Comparison of ENCODE assay signal across 19 cellular contexts in genomic region chr7:89607797-89608196, GRCh38.
DNase-seq lines count a peak whose midpoint lies in the region; ATAC-seq and TF ChIP-seq lines count a peak whose summit lies in the region.
"Had no signal": no experiment of that assay in that cellular context is flagged by ENCODE, and none has a peak within 500 bp of the region (broad histone marks: within the 10 kb centered on the region; RNA-seq: fewer than 3 reads in every experiment).

No MANE protein-coding gene starts in this region.

- H3K27me3 ChIP-seq in neural progenitor cell, result no peaks in the 10 kb centered on the region
- H3K27me3 ChIP-seq: breast epithelium, heart right ventricle, Peyer's patch, stomach had no signal

- CTCF ChIA-PET in activated CD4-positive, alpha-beta memory T cell treated with anti-CD3 and anti-CD28 coated beads, Interleukin-2, amount 10 ng/mL, durations not matched to agents 7 days and 5 days (lab: Charles Lee), result interaction anchor here (1.0 kb wide), 1 partner anchor 11 kb away, joined by 3 read pairs; no protein-coding TSS in a partner anchor

- H3K4me1 Mint-ChIP-seq in activated CD4-positive, alpha-beta T cell treated with anti-CD3 and anti-CD28 coated beads, Interleukin-2, amount 10 ng/mL, durations not matched to agents 24 days and 14 days, result peaks cover 51% of the 10 kb centered on the region
- peaks cover 27% of the 10 kb centered on the region for H3K4me1 Mint-ChIP-seq in activated CD4-positive, alpha-beta memory T cell treated with anti-CD3 and anti-CD28 coated beads, Interleukin-2, amount 10 ng/mL, durations not matched to agents 7 days and 5 days
- peaks cover 7% of the 10 kb centered on the region for H3K4me1 Mint-ChIP-seq in neural progenitor cell

- no peak overlapping the region for H3K4me2 ChIP-seq in neural progenitor cell

- H3K27ac Mint-ChIP-seq in activated CD4-positive, alpha-beta T cell treated with anti-CD3 and anti-CD28 coated beads, Interleukin-2, amount 10 ng/mL, durations not matched to agents 24 days and 14 days, result peak overlapping the region; percentile 93
- H3K27ac Mint-ChIP-seq in activated CD4-positive, alpha-beta memory T cell treated with anti-CD3 and anti-CD28 coated beads, Interleukin-2, amount 10 ng/mL, durations not matched to agents 7 days and 5 days, result peak overlapping the region; percentile 62
- peak overlapping the region; percentile 24 for H3K27ac Mint-ChIP-seq in neural progenitor cell

- H3K36me3 Mint-ChIP-seq in activated CD4-positive, alpha-beta T cell treated with anti-CD3 and anti-CD28 coated beads, Interleukin-2, amount 10 ng/mL, durations not matched to agents 24 days and 14 days (ENCODE audit: low read depth), result peaks cover 13% of the 10 kb centered on the region
- H3K36me3 Mint-ChIP-seq in activated CD4-positive, alpha-beta memory T cell treated with anti-CD3 and anti-CD28 coated beads, Interleukin-2, amount 10 ng/mL, durations not matched to agents 7 days and 5 days (ENCODE audit: low read depth), result no peaks in the 10 kb centered on the region
- no peaks in the 10 kb centered on the region for H3K36me3 Mint-ChIP-seq in neural progenitor cell

- peak overlapping the region; percentile 48 for H3K4me3 Mint-ChIP-seq in activated CD4-positive, alpha-beta T cell treated with anti-CD3 and anti-CD28 coated beads, Interleukin-2, amount 10 ng/mL, durations not matched to agents 24 days and 14 days
- H3K4me3 Mint-ChIP-seq in activated CD4-positive, alpha-beta memory T cell treated with anti-CD3 and anti-CD28 coated beads, Interleukin-2, amount 10 ng/mL, durations not matched to agents 7 days and 5 days, result no peak overlapping the region
- H3K4me3 Mint-ChIP-seq in neural progenitor cell, result no peak overlapping the region

- H3K36me3 ChIP-seq in neural progenitor cell, result no peaks in the 10 kb centered on the region
- H3K36me3 ChIP-seq: breast epithelium, heart right ventricle, Peyer's patch, stomach had no signal

- H2AFZ ChIP-seq in neural progenitor cell (replicated peaks), result no peak overlapping the region

- no peak for ATAC-seq in HG02885 (IDR thresholded peaks at IDR 0.05; ENCODE audit: poor library complexity, unreplicated experiment)
- ATAC-seq: activated CD4-positive, CD25-positive, alpha-beta regulatory T cell treated with anti-CD3 and anti-CD28 coated beads, Interleukin-2, amount 50 U/mL, for 24 hours; heart right ventricle had no signal

- H3K27ac ChIP-seq in neural progenitor cell, result no peak overlapping the region
- H3K27ac ChIP-seq: breast epithelium, heart right ventricle, Peyer's patch, stomach had no signal

- H4K20me1 ChIP-seq in neural progenitor cell (ENCODE audit: low read depth), result no peaks in the 10 kb centered on the region

- no peak overlapping the region for H3K4me3 ChIP-seq in Jurkat, Clone E6-1 (ENCODE audit: low read length)
- H3K4me3 ChIP-seq in neural progenitor cell, result no peak overlapping the region
- H3K4me3 ChIP-seq: breast epithelium, heart right ventricle, Peyer's patch, stomach had no signal

- no peak overlapping the region for H3K9ac ChIP-seq in neural progenitor cell

- POLR2A ChIA-PET in activated CD4-positive, alpha-beta memory T cell treated with anti-CD3 and anti-CD28 coated beads, Interleukin-2, amount 10 ng/mL, durations not matched to agents 7 days and 5 days (lab: Charles Lee), result no interaction called here

- peaks cover 2% of the 10 kb centered on the region for H3K27me3 Mint-ChIP-seq in activated CD4-positive, alpha-beta T cell treated with anti-CD3 and anti-CD28 coated beads, Interleukin-2, amount 10 ng/mL, durations not matched to agents 24 days and 14 days
- no peaks in the 10 kb centered on the region for H3K27me3 Mint-ChIP-seq in activated CD4-positive, alpha-beta memory T cell treated with anti-CD3 and anti-CD28 coated beads, Interleukin-2, amount 10 ng/mL, durations not matched to agents 7 days and 5 days
- H3K27me3 Mint-ChIP-seq in neural progenitor cell (ENCODE audit: insufficient read depth, low read depth), result no peaks in the 10 kb centered on the region

- peak; percentile 88 for DNase-seq in activated CD4-positive, alpha-beta T cell treated with anti-CD3 and anti-CD28 coated beads, Interleukin-2, amount 10 ng/mL, durations not matched to agents 24 days and 14 days
- DNase-seq in activated CD4-positive, alpha-beta T cell treated with anti-CD3 and anti-CD28 coated beads, Interleukin-2, amount 50 U/mL, for 48 hours, result no peak
- DNase-seq in Jurkat, Clone E6-1 (ENCODE audit: low read depth, low spot score), result peak; percentile 25
- DNase-seq in activated CD4-positive, alpha-beta memory T cell treated with anti-CD3 and anti-CD28 coated beads, Interleukin-2, amount 10 ng/mL, durations not matched to agents 7 days and 5 days, result peak; percentile 34
- no peak for DNase-seq in neural progenitor cell (ENCODE audit: low spot score)
- DNase-seq in NCI-H2171 (lab: John Stamatoyannopoulos, UW), result no peak
- no peak for DNase-seq in posterior cingulate gyrus
- DNase-seq: activated effector memory CD4-positive, alpha-beta T cell treated with anti-CD3 and anti-CD28 coated beads, Interleukin-2, amount 50 U/mL, for 16 hours; GF-D8; heart right ventricle; kidney glomerular epithelial cell; NCI-H187; NCI-H526; occipital lobe; Peyer's patch; stomach had no signal

- H3K4me1 ChIP-seq in neural progenitor cell, result no peaks in the 10 kb centered on the region
- H3K4me1 ChIP-seq: breast epithelium, heart right ventricle, Peyer's patch, stomach had no signal

- no peaks in the 10 kb centered on the region for H3K9me3 ChIP-seq in neural progenitor cell (ENCODE audit: low read depth)
- H3K9me3 ChIP-seq: breast epithelium, Peyer's patch, stomach had no signal

- no peak for TF ChIP-seq CTCF in neural progenitor cell (IDR thresholded peaks at IDR 0.05)

- intact Hi-C loops in activated CD4-positive, alpha-beta T cell treated with anti-CD3 and anti-CD28 coated beads, Interleukin-2, amount 10 ng/mL, durations not matched to agents 24 days and 14 days (cut with micrococcal nuclease), result loop anchor here (1.0 to 5.0 kb wide), 3 partner anchors 17 to 1385 kb away; partner anchors contain the start of gene SRI
- intact Hi-C loops in posterior cingulate gyrus (cut with DNase I), result no loop called here

- H3K9me3 Mint-ChIP-seq in activated CD4-positive, alpha-beta T cell treated with anti-CD3 and anti-CD28 coated beads, Interleukin-2, amount 10 ng/mL, durations not matched to agents 24 days and 14 days, result peaks cover 22% of the 10 kb centered on the region
- H3K9me3 Mint-ChIP-seq in activated CD4-positive, alpha-beta memory T cell treated with anti-CD3 and anti-CD28 coated beads, Interleukin-2, amount 10 ng/mL, durations not matched to agents 7 days and 5 days, result peaks cover 3% of the 10 kb centered on the region
- no peaks in the 10 kb centered on the region for H3K9me3 Mint-ChIP-seq in neural progenitor cell

- no peaks in the 10 kb centered on the region for H3K79me2 ChIP-seq in neural progenitor cell (ENCODE audit: low read depth)

- H3F3A ChIP-seq in neural progenitor cell (ENCODE audit: low read depth), result no peaks in the 10 kb centered on the region

Comparison
In these comparisons a context has a peak if more than half of its experiments do, and no peak if none do; other contexts are left out.
1. DNase-seq: peak in activated CD4-positive, alpha-beta T cell treated with anti-CD3 and anti-CD28 coated beads, Interleukin-2, amount 10 ng/mL, durations not matched to agents 24 days and 14 days (single experiment), Jurkat, Clone E6-1 (single experiment) and activated CD4-positive, alpha-beta memory T cell treated with anti-CD3 and anti-CD28 coated beads, Interleukin-2, amount 10 ng/mL, durations not matched to agents 7 days and 5 days (single experiment); none in activated CD4-positive, alpha-beta T cell treated with anti-CD3 and anti-CD28 coated beads, Interleukin-2, amount 50 U/mL, for 48 hours (0 of 2), neural progenitor cell (single experiment), NCI-H2171 (single experiment) and posterior cingulate gyrus (0 of 10).
2. H3K27ac Mint-ChIP-seq: peak in every context shown above with its lines; median percentile 93 in activated CD4-positive, alpha-beta T cell treated with anti-CD3 and anti-CD28 coated beads, Interleukin-2, amount 10 ng/mL, durations not matched to agents 24 days and 14 days; 62 in activated CD4-positive, alpha-beta memory T cell treated with anti-CD3 and anti-CD28 coated beads, Interleukin-2, amount 10 ng/mL, durations not matched to agents 7 days and 5 days; 24 in neural progenitor cell.